In genomic region chr18:77008006-77008405, GRCh38 we compare ENCODE assay signal across 19 cellular contexts.
"Had no signal": no experiment of that assay in that cellular context is flagged by ENCODE, and none has a peak within 500 bp of the region (broad histone marks: within the 10 kb centered on the region; RNA-seq: fewer than 3 reads in every experiment).

No MANE protein-coding gene starts in this region.

- H3K4me3 ChIP-seq: left lung had no signal

- H3K36me3 Mint-ChIP-seq: brain had no signal

- DNase-seq: activated CD4-positive, alpha-beta T cell treated with anti-CD3 and anti-CD28 coated beads for 1 hour; activated CD4-positive, alpha-beta T cell treated with anti-CD3 and anti-CD28 coated beads, Interleukin-2, amount 50 U/mL, for 48 hours; activated gamma-delta T cell treated with Interleukin-2 at 50 U/mL for 16 hours; anterior cingulate cortex; caudate nucleus; erythroblast; foreskin melanocyte; hypothalamus; midbrain; stimulated activated naive CD4-positive, alpha-beta T cell; WERI-Rb-1 had no signal

- H3K36me3 ChIP-seq: WERI-Rb-1 had no signal

- ATAC-seq: left lung had no signal

- H3K27ac Mint-ChIP-seq: activated T-helper 1 cell treated with anti-CD3 and anti-CD28 coated beads, Interleukin-12 subunit alpha, Interleukin-12 subunit beta, Interleukin-2, Interleukin-4 antibody, amounts not matched to agents 30 ng/mL and 10 ng/mL and 1 ng/mL, durations not matched to agents 14 hours and 24 hours and 36 hours; brain; progenitor cell of endocrine pancreas; type B pancreatic cell had no signal

- H3K4me3 Mint-ChIP-seq: activated T-helper 1 cell treated with anti-CD3 and anti-CD28 coated beads, Interleukin-12 subunit alpha, Interleukin-12 subunit beta, Interleukin-2, Interleukin-4 antibody, amounts not matched to agents 30 ng/mL and 10 ng/mL and 1 ng/mL, durations not matched to agents 14 hours and 24 hours and 36 hours; brain; T-helper 1 cell treated with Interleukin-12 subunit alpha and Interleukin-12 subunit beta and Interleukin-4 antibody, amounts not matched to agents 30 μg/mL and 1 μg/mL, for 36 hours; type B pancreatic cell had no signal

- H3K27me3 ChIP-seq: left lung had no signal

- H3K27ac ChIP-seq: left lung, WERI-Rb-1 had no signal

- H3K9me3 Mint-ChIP-seq: activated T-helper 1 cell treated with anti-CD3 and anti-CD28 coated beads, Interleukin-12 subunit alpha, Interleukin-12 subunit beta, Interleukin-2, Interleukin-4 antibody, amounts not matched to agents 30 ng/mL and 10 ng/mL and 1 ng/mL, durations not matched to agents 14 hours and 24 hours and 36 hours; brain; T-helper 1 cell treated with Interleukin-12 subunit alpha and Interleukin-12 subunit beta and Interleukin-4 antibody, amounts not matched to agents 30 μg/mL and 1 μg/mL, for 36 hours; type B pancreatic cell had no signal

- FAIRE-seq: colon, endometrium had no signal

- H3K9me3 ChIP-seq: left lung had no signal

- H3K27me3 Mint-ChIP-seq: progenitor cell of endocrine pancreas, type B pancreatic cell had no signal
